Comparison of ENCODE assay signal across 7 cellular contexts in genomic region chr19:23415561-23416191, GRCh38. TPM values are rescaled to one million over a fixed set of nuclear protein-coding genes. Genes with fewer than 3 reads are reported as not detected.
A peak's percentile ranks its signal among the peaks of the same experiment; 100 is the strongest.
DNase-seq lines count a peak whose midpoint lies in the region; ATAC-seq lines count a peak whose summit lies in the region.

No MANE protein-coding gene starts in this region.

- H3K9me3 ChIP-seq in NT2/D1 (ENCODE audit: insufficient read depth, low read length): peaks cover 9% of the 10 kb centered on the region; the same call in 1 of the 2 replicates

- H3K36me3 ChIP-seq in NT2/D1 (ENCODE audit: insufficient read depth, insufficient read length, low read length): peaks cover 5% of the 10 kb centered on the region

- peaks cover 0 to 7% of the 10 kb centered on the region in 2 donors for H3K4me1 Mint-ChIP-seq in effector memory CD8-positive, alpha-beta T cell (ENCODE audit: low read depth in 2 of 2)

- H3K9me3 Mint-ChIP-seq in effector memory CD8-positive, alpha-beta T cell: no peaks in the 10 kb centered on the region

- peak overlapping the region; percentile 71 to 74 for H3K4me3 Mint-ChIP-seq in effector memory CD8-positive, alpha-beta T cell

- H3K27me3 ChIP-seq in NT2/D1 (ENCODE audit: insufficient read depth, insufficient read length): no peaks in the 10 kb centered on the region

- DNase-seq in NT2/D1 (ENCODE audit: low read depth, low spot score): peak; percentile 91
- no peak for DNase-seq in effector memory CD8-positive, alpha-beta T cell
- peak; percentile 34 for DNase-seq in myocyte (ENCODE audit: low read depth)
- no peak for DNase-seq in central memory CD4-positive, alpha-beta T cell

- H3K36me3 Mint-ChIP-seq in effector memory CD8-positive, alpha-beta T cell (ENCODE audit: insufficient read depth): no peaks in the 10 kb centered on the region

- H3K4me3 ChIP-seq in NT2/D1 (ENCODE audit: insufficient read length, low read depth): peak overlapping the region; percentile 88

- peak overlapping the region; percentile 96 for H3K9ac ChIP-seq in NT2/D1 (ENCODE audit: insufficient read length, low read depth)

- no peak overlapping the region for H3K27ac Mint-ChIP-seq in effector memory CD8-positive, alpha-beta T cell

- peaks cover 3% of the 10 kb centered on the region for H3K4me1 ChIP-seq in NT2/D1 (ENCODE audit: insufficient read depth, insufficient read length)

- peak; percentile 75 for ATAC-seq in GM19438 (IDR thresholded peaks at IDR 0.05; ENCODE audit: low read depth, unreplicated experiment)
- ATAC-seq in effector memory CD8-positive, alpha-beta T cell (replicated peaks): peak; percentile 31
- ATAC-seq in HG02885 (IDR thresholded peaks at IDR 0.05; ENCODE audit: poor library complexity, unreplicated experiment): no peak
- no peak for ATAC-seq in HG03280 (IDR thresholded peaks at IDR 0.05; ENCODE audit: unreplicated experiment)

- H3K27me3 Mint-ChIP-seq in effector memory CD8-positive, alpha-beta T cell: peaks cover 18 to 21% of the 10 kb centered on the region in 2 donors

RNA-seq across cellular contexts. Expression of gene ZNF91, which starts 20.4 kb away (rescaled TPM):
- 29.2 and 44.7 TPM in 2 replicates for total RNA-seq in myocyte
- 14.0 TPM for polyA plus RNA-seq in myocyte (2012)

Comparison
In these comparisons a context has a peak if more than half of its experiments do, and no peak if none do; other contexts are left out.
1. ATAC-seq: peak in GM19438 (single experiment) and effector memory CD8-positive, alpha-beta T cell (single experiment); none in HG02885 (single experiment) and HG03280 (single experiment).
2. DNase-seq: peak in NT2/D1 (single experiment) and myocyte (single experiment); none in effector memory CD8-positive, alpha-beta T cell (0 of 3) and central memory CD4-positive, alpha-beta T cell (single experiment).